In the genomic region with DNA sequence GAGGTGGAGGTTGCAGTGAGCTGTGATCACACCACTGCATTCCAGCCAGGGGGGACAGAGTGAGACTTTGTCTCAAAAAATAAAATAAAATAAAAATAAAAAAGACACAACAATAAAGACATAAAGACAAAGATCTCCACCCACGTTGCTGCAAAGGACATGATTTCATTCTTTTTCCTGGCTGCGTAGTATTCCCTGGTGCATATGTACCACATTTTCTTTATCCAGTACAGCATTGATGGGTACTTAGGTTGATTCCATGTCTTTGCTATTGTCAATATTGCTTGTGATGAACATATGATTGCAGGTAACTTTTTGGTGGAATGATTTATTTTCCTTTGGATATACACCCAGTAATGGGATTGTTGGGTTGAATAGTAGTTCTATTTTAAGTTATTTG, we compare ENCODE assay signal across 28 cellular contexts.
"Had no signal": no experiment of that assay in that cellular context is flagged by ENCODE, and none has a peak within 500 bp of the region (broad histone marks: within the 10 kb centered on the region; RNA-seq: fewer than 3 reads in every experiment).

No MANE protein-coding gene starts in this region.

- H3K9me3 Mint-ChIP-seq: stimulated activated effector memory CD8-positive, alpha-beta T cell treated with anti-CD3 and anti-CD28 coated beads, Interleukin-12 subunit alpha, Interleukin-12 subunit beta, amount 100 ng/mL, for 72 hours; stimulated activated memory B cell treated with anti-CD40 and anti-IgM and Interleukin-4, amounts not matched to agents 10 μg/mL and 1 μg/mL and 100 μg/mL, for 72 hours; stimulated activated naive CD8-positive, alpha-beta T cell treated with anti-CD3 and anti-CD28 coated beads, Interleukin-15, amount 100 ng/mL, for 72 hours; stimulated activated naive CD8-positive, alpha-beta T cell treated with anti-CD3 and anti-CD28 coated beads, Interleukin-15, Interleukin-2, amounts not matched to agents 100 ng/mL and 50 ng/mL, for 24 hours; type B pancreatic cell had no signal

- ATAC-seq: stimulated activated effector memory CD8-positive, alpha-beta T cell treated with anti-CD3 and anti-CD28 coated beads, Interleukin-12 subunit alpha, Interleukin-12 subunit beta, amount 100 ng/mL, for 72 hours; stimulated activated memory B cell treated with anti-CD40 and anti-IgM and Interleukin-4, amounts not matched to agents 10 μg/mL and 1 μg/mL and 100 μg/mL, for 72 hours; stimulated activated naive B cell treated with anti-CD40 and anti-IgM and Interleukin-4, amounts not matched to agents 10 μg/mL and 1 μg/mL and 100 μg/mL, for 72 hours; stimulated activated naive CD8-positive, alpha-beta T cell treated with anti-CD3 and anti-CD28 coated beads, Interleukin-15, amount 100 ng/mL, for 72 hours; stimulated activated naive CD8-positive, alpha-beta T cell treated with anti-CD3 and anti-CD28 coated beads, Interleukin-15, Interleukin-2, amounts not matched to agents 100 U/mL and 50 U/mL, for 24 hours; upper lobe of right lung had no signal

- H3K27ac ChIP-seq: stomach, suprapubic skin, testis, thoracic aorta, thyroid gland, tibial artery, tibial nerve, transverse colon, upper lobe of left lung, upper lobe of right lung, uterus, vagina had no signal

- DNase-seq: stimulated activated CD4-positive, alpha-beta T cell treated with anti-CD3 and anti-CD28 coated beads, Interleukin-2, amount 100 ng/mL, for 48 hours; stimulated activated CD4-positive, alpha-beta T cell treated with anti-CD3 and anti-CD28 coated beads, Interleukin-4, amount 100 ng/mL, for 1 hour; stimulated activated CD4-positive, alpha-beta T cell treated with anti-CD3 and anti-CD28 coated beads, Interleukin-4, amount 100 ng/mL, for 24 hours; stimulated activated CD4-positive, alpha-beta T cell treated with anti-CD3 and anti-CD28 coated beads, Interleukin-4, amount 100 ng/mL, for 4 hours; stimulated activated CD8-positive, alpha-beta memory T cell treated with anti-CD3 and anti-CD28 coated beads, Interleukin-4, amount 100 ng/mL, for 48 hours; stimulated activated naive B cell treated with anti-CD40 and anti-IgM and Interleukin-4, amounts not matched to agents 10 μg/mL and 1 μg/mL and 100 μg/mL, for 72 hours; stimulated activated naive CD4-positive, alpha-beta T cell; stimulated activated naive CD4-positive, alpha-beta T cell treated with Interleukin-2 at 50 U/mL for 16 hours; stimulated activated naive CD8-positive, alpha-beta T cell treated with anti-CD3 and anti-CD28 coated beads, Interleukin-15, amount 100 ng/mL, for 72 hours; stimulated activated naive CD8-positive, alpha-beta T cell treated with anti-CD3 and anti-CD28 coated beads, Interleukin-15, Interleukin-2, amounts not matched to agents 100 U/mL and 50 U/mL, for 24 hours; stomach; substantia nigra; testis; thyroid gland; tibial artery; transverse colon; trophoblast cell; upper lobe of left lung; upper lobe of right lung; uterus had no signal

- H3K4me3 Mint-ChIP-seq: stimulated activated effector memory CD8-positive, alpha-beta T cell treated with anti-CD3 and anti-CD28 coated beads, Interleukin-12 subunit alpha, Interleukin-12 subunit beta, amount 100 ng/mL, for 72 hours; stimulated activated memory B cell treated with anti-CD40 and anti-IgM and Interleukin-4, amounts not matched to agents 10 μg/mL and 1 μg/mL and 100 μg/mL, for 72 hours; stimulated activated naive B cell treated with anti-CD40 and anti-IgM and Interleukin-4, amounts not matched to agents 10 μg/mL and 1 μg/mL and 100 μg/mL, for 72 hours; stimulated activated naive CD8-positive, alpha-beta T cell treated with anti-CD3 and anti-CD28 coated beads, Interleukin-15, amount 100 ng/mL, for 72 hours; stimulated activated naive CD8-positive, alpha-beta T cell treated with anti-CD3 and anti-CD28 coated beads, Interleukin-15, Interleukin-2, amounts not matched to agents 100 ng/mL and 50 ng/mL, for 24 hours; type B pancreatic cell had no signal

- H3K4me1 ChIP-seq: stomach, testis, thyroid gland, tibial artery, tibial nerve, transverse colon, upper lobe of left lung, upper lobe of right lung, uterus, vagina had no signal

- H3K27me3 ChIP-seq: suprapubic skin, testis, thyroid gland, tibial artery, tibial nerve, transverse colon, upper lobe of left lung, uterus, vagina had no signal

- H3K4me1 Mint-ChIP-seq: stimulated activated effector memory CD8-positive, alpha-beta T cell treated with anti-CD3 and anti-CD28 coated beads, Interleukin-12 subunit alpha, Interleukin-12 subunit beta, amount 100 ng/mL, for 72 hours; stimulated activated memory B cell treated with anti-CD40 and anti-IgM and Interleukin-4, amounts not matched to agents 10 μg/mL and 1 μg/mL and 100 μg/mL, for 72 hours; stimulated activated naive B cell treated with anti-CD40 and anti-IgM and Interleukin-4, amounts not matched to agents 10 μg/mL and 1 μg/mL and 100 μg/mL, for 72 hours; stimulated activated naive CD8-positive, alpha-beta T cell treated with anti-CD3 and anti-CD28 coated beads, Interleukin-15, amount 100 ng/mL, for 72 hours had no signal

- H3K27me3 Mint-ChIP-seq: stimulated activated memory B cell treated with anti-CD40 and anti-IgM and Interleukin-4, amounts not matched to agents 10 μg/mL and 1 μg/mL and 100 μg/mL, for 72 hours; stimulated activated naive CD8-positive, alpha-beta T cell treated with anti-CD3 and anti-CD28 coated beads, Interleukin-15, amount 100 ng/mL, for 72 hours had no signal

- H3K36me3 Mint-ChIP-seq: stimulated activated effector memory CD8-positive, alpha-beta T cell treated with anti-CD3 and anti-CD28 coated beads, Interleukin-12 subunit alpha, Interleukin-12 subunit beta, amount 100 ng/mL, for 72 hours; stimulated activated memory B cell treated with anti-CD40 and anti-IgM and Interleukin-4, amounts not matched to agents 10 μg/mL and 1 μg/mL and 100 μg/mL, for 72 hours; stimulated activated naive B cell treated with anti-CD40 and anti-IgM and Interleukin-4, amounts not matched to agents 10 μg/mL and 1 μg/mL and 100 μg/mL, for 72 hours; type B pancreatic cell had no signal

- H3K36me3 ChIP-seq: stomach, suprapubic skin, thoracic aorta, thyroid gland, tibial artery, tibial nerve, transverse colon, upper lobe of left lung, upper lobe of right lung, uterus, vagina had no signal

- H3K4me3 ChIP-seq: stomach, suprapubic skin, testis, thoracic aorta, thyroid gland, tibial artery, tibial nerve, transverse colon, upper lobe of left lung, upper lobe of right lung, uterus, vagina had no signal

- H3K9me3 ChIP-seq: stomach, suprapubic skin, testis, thoracic aorta, thyroid gland, tibial artery, tibial nerve, transverse colon, upper lobe of left lung, upper lobe of right lung, uterus, vagina had no signal

- H3K27ac Mint-ChIP-seq: stimulated activated effector memory CD8-positive, alpha-beta T cell treated with anti-CD3 and anti-CD28 coated beads, Interleukin-12 subunit alpha, Interleukin-12 subunit beta, amount 100 ng/mL, for 72 hours; stimulated activated memory B cell treated with anti-CD40 and anti-IgM and Interleukin-4, amounts not matched to agents 10 μg/mL and 1 μg/mL and 100 μg/mL, for 72 hours; stimulated activated naive B cell treated with anti-CD40 and anti-IgM and Interleukin-4, amounts not matched to agents 10 μg/mL and 1 μg/mL and 100 μg/mL, for 72 hours; stimulated activated naive CD8-positive, alpha-beta T cell treated with anti-CD3 and anti-CD28 coated beads, Interleukin-15, amount 100 ng/mL, for 72 hours; stimulated activated naive CD8-positive, alpha-beta T cell treated with anti-CD3 and anti-CD28 coated beads, Interleukin-15, Interleukin-2, amounts not matched to agents 100 ng/mL and 50 ng/mL, for 24 hours; type B pancreatic cell had no signal
